18 cellular contexts compared by ENCODE assay signal in the genomic region with DNA sequence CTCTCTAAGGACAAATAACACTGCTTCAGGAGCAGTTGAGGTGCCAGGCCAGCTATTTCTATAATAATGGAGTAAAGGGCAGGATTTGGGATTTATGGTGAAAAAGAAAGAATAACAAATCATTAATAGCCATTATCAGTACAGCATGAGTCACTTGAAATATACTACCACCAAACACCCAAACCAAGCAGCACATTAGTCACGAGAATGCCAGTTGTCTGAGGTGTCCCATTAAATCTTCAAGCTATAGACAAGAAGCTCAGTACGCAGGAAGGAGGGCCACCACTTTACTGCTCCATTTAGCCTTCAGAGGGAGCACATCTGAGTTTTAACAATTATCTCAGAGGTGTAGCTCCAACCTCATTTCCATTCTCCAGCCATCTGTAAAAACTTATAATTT.
A peak's percentile ranks its signal among the peaks of the same experiment; 100 is the strongest.
DNase-seq lines count a peak whose midpoint lies in the region; ATAC-seq, FAIRE-seq and TF ChIP-seq lines count a peak whose summit lies in the region.
"Had no signal": no experiment of that assay in that cellular context is flagged by ENCODE, and none has a peak within 500 bp of the region (broad histone marks: within the 10 kb centered on the region; RNA-seq: fewer than 3 reads in every experiment).

No MANE protein-coding gene starts in this region.

- H4K20me1 ChIP-seq in astrocyte (ENCODE audit: insufficient read depth, low read length), result no peaks in the 10 kb centered on the region

- H3K27me3 Mint-ChIP-seq in astrocyte (ENCODE audit: low read depth, unreplicated experiment), result peaks cover 3% of the 10 kb centered on the region
- H3K27me3 Mint-ChIP-seq: CD4-positive, alpha-beta memory T cell had no signal

- no peaks in the 10 kb centered on the region for H3K79me2 ChIP-seq in astrocyte (ENCODE audit: insufficient read depth, low read length)

- H3K4me1 ChIP-seq in astrocyte (ENCODE audit: insufficient read depth, low read length), result no peaks in the 10 kb centered on the region

- no peaks in the 10 kb centered on the region for H3K9me3 ChIP-seq in MG63
- H3K9me3 ChIP-seq in astrocyte (ENCODE audit: insufficient read depth, low read depth, low read length), result no peaks in the 10 kb centered on the region

- H3K4me3 Mint-ChIP-seq in astrocyte (ENCODE audit: unreplicated experiment), result no peak overlapping the region
- H3K4me3 Mint-ChIP-seq: CD4-positive, alpha-beta memory T cell; T-helper 1 cell treated with Interleukin-12 subunit alpha and Interleukin-12 subunit beta and Interleukin-4 antibody, amounts not matched to agents 30 μg/mL and 1 μg/mL, for 36 hours had no signal

- no peak overlapping the region for H3K4me2 ChIP-seq in astrocyte (ENCODE audit: low read length)

- H3K27ac ChIP-seq in astrocyte (ENCODE audit: low read depth, low read length), result no peak overlapping the region
- H3K27ac ChIP-seq: HL-60 had no signal

- H3K36me3 Mint-ChIP-seq in astrocyte (ENCODE audit: low read depth, unreplicated experiment), result no peaks in the 10 kb centered on the region
- H3K36me3 Mint-ChIP-seq: CD4-positive, alpha-beta memory T cell had no signal

- no peaks in the 10 kb centered on the region for H3K9me3 Mint-ChIP-seq in astrocyte (ENCODE audit: unreplicated experiment)
- H3K9me3 Mint-ChIP-seq: T-helper 1 cell treated with Interleukin-12 subunit alpha and Interleukin-12 subunit beta and Interleukin-4 antibody, amounts not matched to agents 30 μg/mL and 1 μg/mL, for 36 hours had no signal

- no peak overlapping the region for H2AFZ ChIP-seq in astrocyte (ENCODE audit: low read depth, low read length)

- no peak overlapping the region for H3K9ac ChIP-seq in astrocyte (ENCODE audit: low read length)

- no peak overlapping the region for H3K27ac Mint-ChIP-seq in astrocyte (ENCODE audit: unreplicated experiment)
- H3K27ac Mint-ChIP-seq: CD4-positive, alpha-beta memory T cell; T-helper 1 cell treated with Interleukin-12 subunit alpha and Interleukin-12 subunit beta and Interleukin-4 antibody, amounts not matched to agents 30 μg/mL and 1 μg/mL, for 36 hours had no signal

- H3K27me3 ChIP-seq in MG63 (no peaks in the 10 kb centered on the region), astrocyte (ENCODE audit: insufficient read depth, low read length) (no peaks in the 10 kb centered on the region)

- TF ChIP-seq CTCF in astrocyte (IDR thresholded peaks at IDR 0.05; ENCODE audit: insufficient read depth, low read depth, low read length), result no peak

- ATAC-seq in HG02571 (IDR thresholded peaks at IDR 0.05; ENCODE audit: unreplicated experiment), result no peak
- ATAC-seq: K562 had no signal

- no peaks in the 10 kb centered on the region for H3K4me1 Mint-ChIP-seq in astrocyte (ENCODE audit: low read depth, unreplicated experiment)
- H3K4me1 Mint-ChIP-seq: CD4-positive, alpha-beta memory T cell had no signal

- FAIRE-seq in GM12892 (lab: Jason Lieb, UNC) (peak; percentile 36), astrocyte (lab: Jason Lieb, UNC) (no peak), urothelium cell line (lab: Jason Lieb, UNC) (no peak)
- FAIRE-seq: GM12891, K562 had no signal

- TF ChIP-seq POLR2A in GM12892 (IDR thresholded peaks at IDR 0.05; ENCODE audit: low read depth, low read length), result no peak

- no peak for DNase-seq in GM12892 (ENCODE audit: insufficient read length)
- DNase-seq in MG63, result peak; percentile 6
- peak; percentile 39 for DNase-seq in astrocyte (ENCODE audit: low read depth)
- peak; percentile 6 for DNase-seq in urothelium cell line (ENCODE audit: low spot score)
- no peak for DNase-seq in AG08396 (ENCODE audit: low spot score)
- no peak for DNase-seq in NK-92 (lab: John Stamatoyannopoulos, UW; ENCODE audit: unreplicated experiment)
- DNase-seq: CD4-positive, alpha-beta memory T cell; DMS79 treated with DMSO at 0.1 percent for 48 hours; GF-D8; H7; NCI-H1436; NCI-H2029 treated with DMSO at 0.1 percent for 48 hours; SHP77 had no signal

- H3K4me3 ChIP-seq in MG63 (no peak overlapping the region), astrocyte (ENCODE audit: insufficient read depth, low read depth, low read length) (no peak overlapping the region)
- H3K4me3 ChIP-seq: K562 had no signal

- H3K36me3 ChIP-seq in MG63 (no peaks in the 10 kb centered on the region), astrocyte (ENCODE audit: insufficient read depth, low read length) (no peaks in the 10 kb centered on the region)

Comparison
In these comparisons a context has a peak if more than half of its experiments do, and no peak if none do; other contexts are left out.
1. DNase-seq: peak in MG63 (single experiment), astrocyte (single experiment) and urothelium cell line (single experiment); none in GM12892 (single experiment), AG08396 (single experiment) and NK-92 (single experiment).